In genomic region chr18:27110319-27110718, GRCh38 we compare ENCODE assay signal across 18 cellular contexts.
DNase-seq lines count a peak whose midpoint lies in the region; ATAC-seq and TF ChIP-seq lines count a peak whose summit lies in the region.
"Had no signal": no experiment of that assay in that cellular context is flagged by ENCODE, and none has a peak within 500 bp of the region (broad histone marks: within the 10 kb centered on the region; RNA-seq: fewer than 3 reads in every experiment).

No MANE protein-coding gene starts in this region.

- DNase-seq in NCI-H748 (lab: John Stamatoyannopoulos, UW; ENCODE audit: unreplicated experiment) (peak; percentile 30), NCI-H748 treated with DMSO at 0.1 percent for 48 hours (lab: John Stamatoyannopoulos, UW) (no peak), NCI-H2171 (lab: John Stamatoyannopoulos, UW) (peak; percentile 48), SJCRH30 (peak; percentile 4 to 41), retina (peak; percentile 28), upper lobe of left lung (no peak)
- no peak for DNase-seq in activated CD8-positive, alpha-beta memory T cell treated with anti-CD3 and anti-CD28 coated beads, Interleukin-2, amount 50 U/mL, for 48 hours
- DNase-seq: AML-193, C1 segment of cervical spinal cord, MG63, NCI-H1436 treated with DMSO at 0.1 percent for 48 hours, NCI-H2107, NCI-H2227 treated with DMSO at 0.1 percent for 48 hours, NCI-H510A, PC-9, SHP77 treated with DMSO at 0.1 percent for 48 hours had no signal

- 79 to 82% methylated on average over 1 of the region's 1 CpG for WGBS in upper lobe of left lung, 2 donors

- H3K9me3 ChIP-seq in SJCRH30 (replicated peaks) (no peaks in the 10 kb centered on the region), upper lobe of left lung (no peaks in the 10 kb centered on the region)
- H3K9me3 ChIP-seq: MG63 had no signal

- no peak overlapping the region for H3K27ac ChIP-seq in SJCRH30
- H3K27ac ChIP-seq in upper lobe of left lung: no peak overlapping the region
- H3K27ac ChIP-seq: PC-9, RWPE1 had no signal

- H3K27me3 ChIP-seq in SJCRH30: no peaks in the 10 kb centered on the region
- no peaks in the 10 kb centered on the region for H3K27me3 ChIP-seq in upper lobe of left lung
- H3K27me3 ChIP-seq: MG63 had no signal

- H3K4me3 ChIP-seq in SJCRH30: no peak overlapping the region
- no peak overlapping the region for H3K4me3 ChIP-seq in upper lobe of left lung
- H3K4me3 ChIP-seq: MG63, PC-9 had no signal

- H3K36me3 ChIP-seq in SJCRH30 (no peaks in the 10 kb centered on the region), upper lobe of left lung (no peaks in the 10 kb centered on the region)
- H3K36me3 ChIP-seq: MG63 had no signal

- no peak for TF ChIP-seq EP300 in upper lobe of left lung (IDR thresholded peaks at IDR 0.05)

- H3K4me1 ChIP-seq in SJCRH30: no peaks in the 10 kb centered on the region
- no peaks in the 10 kb centered on the region for H3K4me1 ChIP-seq in upper lobe of left lung

- no peak for ATAC-seq in HG02973 (IDR thresholded peaks at IDR 0.05; ENCODE audit: unreplicated experiment)
- no peak for ATAC-seq in upper lobe of left lung (ENCODE audit: low FRiP score in 2 of 2)

- TF ChIP-seq CTCF in upper lobe of left lung (IDR thresholded peaks at IDR 0.05): no peak

- no peak for TF ChIP-seq POLR2A in upper lobe of left lung (IDR thresholded peaks at IDR 0.05)

Comparison
In these comparisons a context has a peak if more than half of its experiments do, and no peak if none do; other contexts are left out.
1. DNase-seq: peak in NCI-H748 (single experiment), NCI-H2171 (single experiment), SJCRH30 (2 of 2) and retina (single experiment); none in NCI-H748 treated with DMSO at 0.1 percent for 48 hours (single experiment), activated CD8-positive, alpha-beta memory T cell treated with anti-CD3 and anti-CD28 coated beads, Interleukin-2, amount 50 U/mL, for 48 hours (single experiment) and upper lobe of left lung (0 of 2).